8 cellular contexts compared by ENCODE assay signal in genomic region chr3:41961750-41962679, GRCh38.
A peak's percentile ranks its signal among the peaks of the same experiment; 100 is the strongest.
DNase-seq lines count a peak whose midpoint lies in the region; ATAC-seq and TF ChIP-seq lines count a peak whose summit lies in the region.

ULK4 (minus strand) TSS chr3:41962103; CDS start chr3:41954759, 7,344 bp downstream.

- H3K4me1 ChIP-seq in OCI-LY3 (ENCODE audit: low read length): peaks cover 12% of the 10 kb centered on the region

- peak; percentile 94 for ATAC-seq in GM21515 (IDR thresholded peaks at IDR 0.05; ENCODE audit: unreplicated experiment)

- H2AFZ ChIP-seq in OCI-LY3 (ENCODE audit: low read depth, low read length): peak within 1 kb of the TSS; percentile 95

- H3K9ac ChIP-seq in OCI-LY3 (ENCODE audit: low read length): peak within 1 kb of the TSS; percentile 66

- H3K79me2 ChIP-seq in OCI-LY3 (ENCODE audit: low read length): peaks cover 4% of the 10 kb centered on the region; the same call in 1 of the 2 replicates

- peak within 1 kb of the TSS; percentile 39 for H3K27ac ChIP-seq in OCI-LY3 (ENCODE audit: low read length)

- H3K9me3 ChIP-seq in OCI-LY3 (ENCODE audit: insufficient read depth, low read length): no peaks in the 10 kb centered on the region

- H3K4me2 ChIP-seq in OCI-LY3 (ENCODE audit: low read length): peak within 1 kb of the TSS; percentile 99

- no peaks in the 10 kb centered on the region for H4K20me1 ChIP-seq in OCI-LY3 (ENCODE audit: insufficient read depth, low read length)

- H3K36me3 ChIP-seq in OCI-LY3 (replicated peaks; ENCODE audit: low read depth, low read length): no peaks in the 10 kb centered on the region

- peak within 1 kb of the TSS; percentile 89 for H3K4me3 ChIP-seq in OCI-LY3 (ENCODE audit: low read length)

- no peak for TF ChIP-seq CTCF in OCI-LY3 (IDR thresholded peaks at IDR 0.05; ENCODE audit: low read depth, low read length)

- DNase-seq in D341Med (ENCODE audit: low spot score) (peak; percentile 92), HuH-7 (ENCODE audit: low spot score) (peak; percentile 88), activated T-cell treated with anti-CD3 and anti-CD28 coated beads for 1 hour (ENCODE audit: low read depth) (peak; percentile 85), epidermal melanocyte (ENCODE audit: insufficient read length, low spot score) (peak; percentile 83), middle frontal gyrus (ENCODE audit: extremely low spot score, low spot score) (peak; percentile 100)
- peak; percentile 82 to 89 for DNase-seq in stimulated activated CD8-positive, alpha-beta memory T cell treated with anti-CD3 and anti-CD28 coated beads, Interleukin-2, amount 100 ng/mL, for 48 hours (ENCODE audit: low read depth in 2 of 2)

- no peaks in the 10 kb centered on the region for H3K27me3 ChIP-seq in OCI-LY3 (ENCODE audit: low read depth, low read length)

Comparison
In these comparisons a context has a peak if more than half of its experiments do, and no peak if none do; other contexts are left out.
1. Peak in every context shown above with its lines: DNase-seq, ATAC-seq, H3K4me3 ChIP-seq and H3K27ac ChIP-seq.